20 cellular contexts compared by ENCODE assay signal in genomic region chr15:51849866-51850265, GRCh38. TPM values are rescaled to one million over a fixed set of nuclear protein-coding genes. Genes with fewer than 3 reads are reported as not detected.
A peak's percentile ranks its signal among the peaks of the same experiment; 100 is the strongest.
DNase-seq lines count a peak whose midpoint lies in the region; ATAC-seq and TF ChIP-seq lines count a peak whose summit lies in the region.
"Had no signal": no experiment of that assay in that cellular context is flagged by ENCODE, and none has a peak within 500 bp of the region (broad histone marks: within the 10 kb centered on the region; RNA-seq: fewer than 3 reads in every experiment).

No MANE protein-coding gene starts in this region.

- no peak overlapping the region for H3K23ac ChIP-seq in trophoblast cell (ENCODE audit: low read length)

- H3K14ac ChIP-seq in trophoblast cell (ENCODE audit: low read length), result no peak overlapping the region

- no peak overlapping the region for H3K9ac ChIP-seq in trophoblast cell (ENCODE audit: low read length)

- H3K4me3 ChIP-seq in trophoblast cell (ENCODE audit: low read depth, low read length), result no peak overlapping the region
- no peak overlapping the region for H3K4me3 ChIP-seq in gastroesophageal sphincter
- H3K4me3 ChIP-seq: A549, HAP-1, SK-N-MC had no signal

- no peak overlapping the region for H3K4me3 Mint-ChIP-seq in activated T-cell treated with anti-CD3 and anti-CD28 coated beads, Interleukin-2, amount 50 U/mL, for 72 hours
- no peak overlapping the region for H3K4me3 Mint-ChIP-seq in T-helper 17 cell
- H3K4me3 Mint-ChIP-seq: IgD-negative memory B cell had no signal

- no peak overlapping the region for H2BK120ac ChIP-seq in trophoblast cell (ENCODE audit: insufficient read depth, low read length, poor library complexity)

- no peaks in the 10 kb centered on the region for H3K27me3 Mint-ChIP-seq in activated T-cell treated with anti-CD3 and anti-CD28 coated beads, Interleukin-2, amount 50 U/mL, for 72 hours (ENCODE audit: low read depth)
- H3K27me3 Mint-ChIP-seq in T-helper 17 cell, result no peaks in the 10 kb centered on the region
- H3K27me3 Mint-ChIP-seq: IgD-negative memory B cell had no signal

- peak overlapping the region; percentile 91 for H3K4ac ChIP-seq in trophoblast cell (ENCODE audit: low read depth, low read length)

- no peak overlapping the region for H4K12ac ChIP-seq in trophoblast cell (ENCODE audit: low read depth, low read length)

- no peak overlapping the region for H2AFZ ChIP-seq in trophoblast cell (ENCODE audit: insufficient read depth, low read length, poor library complexity)

- no peaks in the 10 kb centered on the region for H3K9me3 Mint-ChIP-seq in activated T-cell treated with anti-CD3 and anti-CD28 coated beads, Interleukin-2, amount 50 U/mL, for 72 hours
- H3K9me3 Mint-ChIP-seq: IgD-negative memory B cell had no signal

- H3K9me3 ChIP-seq in T-helper 17 cell (ENCODE audit: control insufficient read depth, low read length, poor library complexity, severe bottlenecking) (no peaks in the 10 kb centered on the region), trophoblast cell (ENCODE audit: insufficient read depth, low read depth, low read length) (no peaks in the 10 kb centered on the region), gastroesophageal sphincter (no peaks in the 10 kb centered on the region)
- H3K9me3 ChIP-seq: A549, HAP-1 had no signal

- no peak for TF ChIP-seq EP300 in gastroesophageal sphincter (IDR thresholded peaks at IDR 0.05)

- H3K27me3 ChIP-seq in trophoblast cell (ENCODE audit: insufficient read depth, low read length) (no peaks in the 10 kb centered on the region), gastroesophageal sphincter (no peaks in the 10 kb centered on the region)

- no peak overlapping the region for H3K18ac ChIP-seq in trophoblast cell (ENCODE audit: low read length)

- no peaks in the 10 kb centered on the region for H3K79me1 ChIP-seq in trophoblast cell (ENCODE audit: low read length)

- H4K91ac ChIP-seq in trophoblast cell (ENCODE audit: low read depth, low read length), result no peak overlapping the region

- no peak overlapping the region for H2BK12ac ChIP-seq in trophoblast cell (ENCODE audit: low read length)

- TF ChIP-seq CTCF in gastroesophageal sphincter (IDR thresholded peaks at IDR 0.05), result no peak

- no peak for ATAC-seq in activated T-cell treated with anti-CD3 and anti-CD28 coated beads, Interleukin-2, amount 50 U/mL, for 72 hours (replicated peaks in 1 of 2)
- ATAC-seq in T-helper 17 cell (no peak), gastroesophageal sphincter (no peak)
- ATAC-seq: A549, Panc1, Right ventricle myocardium inferior had no signal

- H3K36me3 Mint-ChIP-seq in activated T-cell treated with anti-CD3 and anti-CD28 coated beads, Interleukin-2, amount 50 U/mL, for 72 hours (ENCODE audit: insufficient read depth in 2 of 2), result peaks cover 0 to 2% of the 10 kb centered on the region in 2 donors
- H3K36me3 Mint-ChIP-seq in T-helper 17 cell (ENCODE audit: low read depth), result no peaks in the 10 kb centered on the region

- no peak for DNase-seq in activated T-cell treated with anti-CD3 and anti-CD28 coated beads, Interleukin-2, amount 50 U/mL, for 72 hours
- no peak for DNase-seq in activated T-cell treated with anti-CD3 and anti-CD28 coated beads for 4 hours
- peak; percentile 27 for DNase-seq in GM03348 (ENCODE audit: low spot score)
- no peak for DNase-seq in T-helper 17 cell
- DNase-seq in trophoblast cell, result no peak
- no peak for DNase-seq in HUDEP-2 (lab: John Stamatoyannopoulos, UW; ENCODE audit: unreplicated experiment in 76 of 76)
- DNase-seq in stimulated activated CD4-positive, alpha-beta T cell treated with anti-CD3 and anti-CD28 coated beads, Interleukin-12 subunit alpha, Interleukin-12 subunit beta, amount 100 ng/mL, for 4 hours, result no peak
- DNase-seq: C1 segment of cervical spinal cord, DMS79 treated with DMSO at 0.1 percent for 48 hours, Kasumi-1, NCI-H1105, NCI-H1694, NCI-H2107 had no signal

- no peak overlapping the region for H3K4me2 ChIP-seq in trophoblast cell (ENCODE audit: low read length)
- H3K4me2 ChIP-seq: A549 had no signal

- H3K36me3 ChIP-seq in trophoblast cell (ENCODE audit: control insufficient read depth in 1 of 2, insufficient read depth in 2 of 2, low read length in 2 of 2), result no peaks in the 10 kb centered on the region
- H3K36me3 ChIP-seq in gastroesophageal sphincter, result no peaks in the 10 kb centered on the region
- H3K36me3 ChIP-seq: HAP-1 had no signal

- H3K79me2 ChIP-seq in trophoblast cell (ENCODE audit: control insufficient read depth, insufficient read depth, low read length, poor library complexity), result no peaks in the 10 kb centered on the region

- H3K4me1 Mint-ChIP-seq in activated T-cell treated with anti-CD3 and anti-CD28 coated beads, Interleukin-2, amount 50 U/mL, for 72 hours (ENCODE audit: low read depth), result peaks cover 50% of the 10 kb centered on the region
- H3K4me1 Mint-ChIP-seq in T-helper 17 cell, result peaks cover 60% of the 10 kb centered on the region

- H4K8ac ChIP-seq in trophoblast cell (ENCODE audit: low read depth, low read length), result no peak overlapping the region

- WGBS in trophoblast cell (ENCODE audit: extremely low coverage, insufficient coverage, insufficient read length), result no CpG with 5 or more reads among the region's 3 CpGs
- 51 to 60% methylated on average over 1 to 3 of the region's 3 CpGs for WGBS in gastroesophageal sphincter (ENCODE audit: low coverage in 1 of 2), 2 donors

- no peak for TF ChIP-seq POLR2A in gastroesophageal sphincter (IDR thresholded peaks at IDR 0.05)

- no peak overlapping the region for H2BK5ac ChIP-seq in trophoblast cell (ENCODE audit: low read depth, low read length, poor library complexity)

- H3K27ac Mint-ChIP-seq in activated T-cell treated with anti-CD3 and anti-CD28 coated beads, Interleukin-2, amount 50 U/mL, for 72 hours, result peak overlapping the region; percentile 15
- peak overlapping the region; percentile 46 for H3K27ac Mint-ChIP-seq in T-helper 17 cell

- H3K4me1 ChIP-seq in trophoblast cell (ENCODE audit: control insufficient read depth in 1 of 2, insufficient read depth in 2 of 2, low read length in 2 of 2) (no peaks in the 10 kb centered on the region), gastroesophageal sphincter (peaks cover 0 to 56% (median 4%) of the 10 kb centered on the region in 3 donors)

- H3K27ac ChIP-seq in trophoblast cell (ENCODE audit: low read depth, low read length) (no peak overlapping the region), gastroesophageal sphincter (no peak overlapping the region)
- H3K27ac ChIP-seq: SK-N-MC had no signal

- H2AK5ac ChIP-seq in trophoblast cell (ENCODE audit: low read length), result no peak overlapping the region

RNA-seq across cellular contexts. Expression of gene TMOD3, which starts 20.4 kb away (rescaled TPM):
- 10 to 100 TPM; 48.6 to 55.1 TPM for total RNA-seq in activated T-cell treated with anti-CD3 and anti-CD28 coated beads, Interleukin-2, amount 50 U/mL, for 72 hours
- total RNA-seq in T-helper 17 cell (10 to 100 TPM; 48.1 to 58.1 TPM), gastroesophageal sphincter (10 to 100 TPM; 15.9 to 38.8 (median 21.4) TPM)
- polyA plus RNA-seq in trophoblast cell (2013), result 36.0 and 36.1 TPM in 2 replicates
